Comparison of ENCODE assay signal across 18 cellular contexts in genomic region chr2:72685666-72686065, GRCh38.
DNase-seq lines count a peak whose midpoint lies in the region; ATAC-seq, FAIRE-seq and TF ChIP-seq lines count a peak whose summit lies in the region.
"Had no signal": no experiment of that assay in that cellular context is flagged by ENCODE, and none has a peak within 500 bp of the region (broad histone marks: within the 10 kb centered on the region; RNA-seq: fewer than 3 reads in every experiment).

No MANE protein-coding gene starts in this region.

- in situ Hi-C loops in HAP-1 (cut with MboI; ENCODE audit: low sequenced_read_pairs), result no loop called here

- H3K4me3 ChIP-seq in HAP-1 (no peak overlapping the region), epithelial cell of esophagus (ENCODE audit: low read length) (no peak overlapping the region)
- H3K4me3 ChIP-seq in CD8-positive, alpha-beta memory T cell (ENCODE audit: low read length), result no peak overlapping the region
- H3K4me3 ChIP-seq: BLaER1 treated with 17β-estradiol and CSF1 and Interleukin-3, amounts not matched to agents 10 nM and 100 nM had no signal

- no peak overlapping the region for H3K27ac ChIP-seq in CD8-positive, alpha-beta memory T cell (ENCODE audit: low read depth, low read length)
- H3K27ac ChIP-seq: BLaER1 treated with 17β-estradiol and CSF1 and Interleukin-3, amounts not matched to agents 10 nM and 100 nM had no signal

- peaks cover 8% of the 10 kb centered on the region; the same call in 1 of the 2 replicates for H3K27me3 ChIP-seq in HAP-1 (ENCODE audit: low read depth)
- H3K27me3 ChIP-seq in CD8-positive, alpha-beta memory T cell (ENCODE audit: insufficient read depth, low read length, poor library complexity, severe bottlenecking), result no peaks in the 10 kb centered on the region
- H3K27me3 ChIP-seq: BLaER1 treated with 17β-estradiol and CSF1 and Interleukin-3, amounts not matched to agents 10 nM and 100 nM had no signal

- H3K4me1 Mint-ChIP-seq in WTC11 (peaks cover 8% of the 10 kb centered on the region; the same call in 1 of the 2 replicates), nephron (peaks cover 76% of the 10 kb centered on the region)
- H3K4me1 Mint-ChIP-seq in CD8-positive, alpha-beta memory T cell, result no peaks in the 10 kb centered on the region
- H3K4me1 Mint-ChIP-seq: B cell had no signal

- H3K9me3 ChIP-seq in HAP-1, result no peaks in the 10 kb centered on the region
- H3K9me3 ChIP-seq in CD8-positive, alpha-beta memory T cell (ENCODE audit: low read length), result no peaks in the 10 kb centered on the region
- H3K9me3 ChIP-seq: BLaER1 treated with 17β-estradiol and CSF1 and Interleukin-3, amounts not matched to agents 10 nM and 100 nM had no signal

- H3K4me3 Mint-ChIP-seq in WTC11 (no peak overlapping the region), nephron (no peak overlapping the region)
- no peak overlapping the region for H3K4me3 Mint-ChIP-seq in CD8-positive, alpha-beta memory T cell
- H3K4me3 Mint-ChIP-seq: B cell; CD8-positive, alpha-beta T cell had no signal

- H3K36me3 Mint-ChIP-seq in WTC11, result no peaks in the 10 kb centered on the region; the same call in 1 of the 2 replicates
- peaks cover 3% of the 10 kb centered on the region for H3K36me3 Mint-ChIP-seq in nephron (ENCODE audit: low read depth)
- H3K36me3 Mint-ChIP-seq in CD8-positive, alpha-beta memory T cell, result peaks cover 0 to 5% (median 2%) of the 10 kb centered on the region in 3 donors

- H3K36me3 ChIP-seq in HAP-1 (replicated peaks), result no peaks in the 10 kb centered on the region
- no peaks in the 10 kb centered on the region for H3K36me3 ChIP-seq in CD8-positive, alpha-beta memory T cell (ENCODE audit: insufficient read depth, low read length)
- H3K36me3 ChIP-seq: BLaER1 treated with 17β-estradiol and CSF1 and Interleukin-3, amounts not matched to agents 10 nM and 100 nM had no signal

- ATAC-seq in WTC11 (no peak), HG02678 (IDR thresholded peaks at IDR 0.05; ENCODE audit: unreplicated experiment) (no peak)
- ATAC-seq: CD8-positive, alpha-beta T cell had no signal

- H3K9me3 Mint-ChIP-seq in WTC11 (no peaks in the 10 kb centered on the region), nephron (no peaks in the 10 kb centered on the region)
- no peaks in the 10 kb centered on the region for H3K9me3 Mint-ChIP-seq in CD8-positive, alpha-beta memory T cell
- H3K9me3 Mint-ChIP-seq: CD8-positive, alpha-beta T cell had no signal

- peak; percentile 29 to 85 for DNase-seq in HAP-1 (ENCODE audit: low spot score in 2 of 2)
- DNase-seq in WTC11 (ENCODE audit: low spot score), result no peak
- peak; percentile 47 for DNase-seq in epithelial cell of esophagus (ENCODE audit: low read depth)
- no peak for DNase-seq in NCI-H2227 (lab: John Stamatoyannopoulos, UW; ENCODE audit: unreplicated experiment)
- DNase-seq in CD8-positive, alpha-beta memory T cell, result no peak
- DNase-seq in D721Med (ENCODE audit: insufficient read length, low spot score), result no peak
- DNase-seq: 8988T; CD8-positive, alpha-beta T cell; COR-L47; GDM1; GOT3; H7 had no signal

- no peak for TF ChIP-seq CTCF in WTC11 (IDR thresholded peaks at IDR 0.05)
- TF ChIP-seq CTCF in epithelial cell of esophagus (IDR thresholded peaks at IDR 0.05; ENCODE audit: insufficient read depth, low read depth, low read length, missing control alignments), result no peak
- TF ChIP-seq CTCF in nephron (IDR thresholded peaks at IDR 0.05; ENCODE audit: unreplicated experiment in 3 of 3), result no peak
- TF ChIP-seq CTCF in D721Med (IDR thresholded peaks at IDR 0.05; ENCODE audit: insufficient read depth, missing control alignments), result no peak

- no peak for FAIRE-seq in D721Med (lab: Jason Lieb, UNC)
- FAIRE-seq: GM12892, GM18507 had no signal

- peaks cover 33% of the 10 kb centered on the region for H3K4me1 ChIP-seq in HAP-1
- H3K4me1 ChIP-seq in CD8-positive, alpha-beta memory T cell (ENCODE audit: insufficient read depth, low read length), result no peaks in the 10 kb centered on the region
- H3K4me1 ChIP-seq: BLaER1 treated with 17β-estradiol and CSF1 and Interleukin-3, amounts not matched to agents 10 nM and 100 nM had no signal

- H3K27ac Mint-ChIP-seq in WTC11 (peak overlapping the region; percentile 69; the same call in 1 of the 2 replicates), nephron (peak overlapping the region; percentile 75 to 81 (median 76))
- no peak overlapping the region for H3K27ac Mint-ChIP-seq in CD8-positive, alpha-beta memory T cell
- H3K27ac Mint-ChIP-seq: B cell; CD8-positive, alpha-beta T cell had no signal

- POLR2A ChIA-PET in WTC11 (lab: Charles Lee), result no interaction called here
- POLR2A ChIA-PET in CD8-positive, alpha-beta memory T cell (lab: Charles Lee), result no interaction called here

- no peaks in the 10 kb centered on the region for H3K27me3 Mint-ChIP-seq in WTC11 (ENCODE audit: low read depth)
- no peaks in the 10 kb centered on the region for H3K27me3 Mint-ChIP-seq in nephron (ENCODE audit: low read depth)
- no peaks in the 10 kb centered on the region for H3K27me3 Mint-ChIP-seq in CD8-positive, alpha-beta memory T cell

- CTCF ChIA-PET in WTC11 (lab: Charles Lee), result no interaction called here
- CTCF ChIA-PET in CD8-positive, alpha-beta memory T cell (lab: Charles Lee), result no interaction called here

TF ChIP-seq in WTC11, 78 proteins besides CTCF, POLR2A, EP300 and RAD21:
- TF ChIP-seq OVOL2 (CRISPR knock-in tag; IDR thresholded peaks at IDR 0.05; ENCODE audit: borderline replicate concordance) (no peak), GTF2I (CRISPR knock-in tag; conservative IDR thresholded peaks at IDR 0.05) (no peak), GABPB1 (CRISPR knock-in tag; IDR thresholded peaks at IDR 0.05) (no peak), FOXP1 (CRISPR knock-in tag; IDR thresholded peaks at IDR 0.05; ENCODE audit: borderline replicate concordance) (no peak), ESRRA (CRISPR knock-in tag; IDR thresholded peaks at IDR 0.05; ENCODE audit: borderline replicate concordance) (no peak), NFYB (CRISPR knock-in tag; conservative IDR thresholded peaks at IDR 0.05; ENCODE audit: low read depth) (no peak), NR2C2 (CRISPR knock-in tag; IDR thresholded peaks at IDR 0.05) (no peak), ZNF396 (CRISPR knock-in tag; IDR thresholded peaks at IDR 0.05; ENCODE audit: borderline replicate concordance) (no peak), KAT7 (CRISPR knock-in tag; IDR thresholded peaks at IDR 0.05; ENCODE audit: borderline replicate concordance) (no peak), ERG (CRISPR knock-in tag; IDR thresholded peaks at IDR 0.05) (no peak), IRF2 (CRISPR knock-in tag; IDR thresholded peaks at IDR 0.05; ENCODE audit: borderline replicate concordance, low read depth) (no peak), NR3C1 (CRISPR knock-in tag; conservative IDR thresholded peaks at IDR 0.05; ENCODE audit: low read depth) (no peak), FOXJ3 (CRISPR knock-in tag; IDR thresholded peaks at IDR 0.05; ENCODE audit: borderline replicate concordance) (no peak), RORB (CRISPR knock-in tag; IDR thresholded peaks at IDR 0.05) (no peak), FOXK1 (CRISPR knock-in tag; IDR thresholded peaks at IDR 0.05) (no peak), SMAD3 (CRISPR knock-in tag; IDR thresholded peaks at IDR 0.05; ENCODE audit: borderline replicate concordance) (no peak), ZBTB21 (CRISPR knock-in tag; IDR thresholded peaks at IDR 0.05; ENCODE audit: borderline replicate concordance) (no peak), CREM (CRISPR knock-in tag; IDR thresholded peaks at IDR 0.05) (no peak)
- TF ChIP-seq, protein P1, sequence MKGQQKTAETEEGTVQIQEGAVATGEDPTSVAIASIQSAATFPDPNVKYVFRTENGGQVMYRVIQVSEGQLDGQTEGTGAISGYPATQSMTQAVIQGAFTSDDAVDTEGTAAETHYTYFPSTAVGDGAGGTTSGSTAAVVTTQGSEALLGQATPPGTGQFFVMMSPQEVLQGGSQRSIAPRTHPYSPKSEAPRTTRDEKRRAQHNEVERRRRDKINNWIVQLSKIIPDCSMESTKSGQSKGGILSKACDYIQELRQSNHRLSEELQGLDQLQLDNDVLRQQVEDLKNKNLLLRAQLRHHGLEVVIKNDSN (CRISPR knock-in tag; IDR thresholded peaks at IDR 0.05), result no peak

Comparison
In these comparisons a context has a peak if more than half of its experiments do, and no peak if none do; other contexts are left out.
1. DNase-seq: peak in HAP-1 (2 of 2) and epithelial cell of esophagus (single experiment); none in WTC11 (single experiment), NCI-H2227 (single experiment), CD8-positive, alpha-beta memory T cell (0 of 5) and D721Med (single experiment).
2. H3K27ac Mint-ChIP-seq: peak in WTC11 (single experiment) and nephron (3 of 3); none in CD8-positive, alpha-beta memory T cell (0 of 8).